22 cellular contexts compared by ENCODE assay signal in genomic region chr2:99201959-99202678, GRCh38. TPM values are rescaled to one million over a fixed set of nuclear protein-coding genes. Genes with fewer than 3 reads are reported as not detected.
DNase-seq lines count a peak whose midpoint lies in the region; ATAC-seq and TF ChIP-seq lines count a peak whose summit lies in the region.
"Had no signal": no experiment of that assay in that cellular context is flagged by ENCODE, and none has a peak within 500 bp of the region (broad histone marks: within the 10 kb centered on the region; RNA-seq: fewer than 3 reads in every experiment).

No MANE protein-coding gene starts in this region.

- H3K9me3 Mint-ChIP-seq in activated naive CD4-positive, alpha-beta T cell treated with anti-CD3 and anti-CD28 coated beads, Interleukin-2, amount 50 U/mL, for 72 hours, result no peaks in the 10 kb centered on the region
- peaks cover 11% of the 10 kb centered on the region for H3K9me3 Mint-ChIP-seq in stimulated activated memory B cell treated with anti-CD40 and anti-IgM and Interleukin-4, amounts not matched to agents 10 μg/mL and 1 μg/mL and 100 μg/mL, for 72 hours

- peak overlapping the region; percentile 23 to 29 for H3K27ac Mint-ChIP-seq in activated naive CD4-positive, alpha-beta T cell treated with anti-CD3 and anti-CD28 coated beads, Interleukin-2, amount 50 U/mL, for 72 hours
- peak overlapping the region; percentile 2 for H3K27ac Mint-ChIP-seq in stimulated activated memory B cell treated with anti-CD40 and anti-IgM and Interleukin-4, amounts not matched to agents 10 μg/mL and 1 μg/mL and 100 μg/mL, for 72 hours

- no peak for DNase-seq in activated naive CD4-positive, alpha-beta T cell treated with anti-CD3 and anti-CD28 coated beads, Interleukin-2, amount 50 U/mL, for 72 hours (ENCODE audit: low spot score in 2 of 2)
- DNase-seq in activated naive CD4-positive, alpha-beta T cell (lab: John Stamatoyannopoulos, UW), result no peak
- DNase-seq in fibroblast of the aortic adventitia (ENCODE audit: low read depth), result no peak
- DNase-seq in SKM-1 (lab: John Stamatoyannopoulos, UW; ENCODE audit: unreplicated experiment), result no peak
- DNase-seq in hippocampal formation (lab: John Stamatoyannopoulos, UW), result no peak
- no peak for DNase-seq in DMS 273 treated with DMSO at 0.1 percent for 48 hours (lab: John Stamatoyannopoulos, UW)
- DNase-seq: activated gamma-delta T cell; DMS53; effector CD4-positive, alpha-beta T cell; gastrocnemius medialis; midbrain; MV-4-11; NCI-H2081; NCI-H69; stimulated activated naive CD4-positive, alpha-beta T cell; uterus had no signal

- H3K4me1 Mint-ChIP-seq in stimulated activated memory B cell treated with anti-CD40 and anti-IgM and Interleukin-4, amounts not matched to agents 10 μg/mL and 1 μg/mL and 100 μg/mL, for 72 hours, result no peaks in the 10 kb centered on the region

- H3K36me3 Mint-ChIP-seq in activated naive CD4-positive, alpha-beta T cell treated with anti-CD3 and anti-CD28 coated beads, Interleukin-2, amount 50 U/mL, for 72 hours, result peaks cover 6 to 16% of the 10 kb centered on the region in 2 donors
- peaks cover 27% of the 10 kb centered on the region for H3K36me3 Mint-ChIP-seq in stimulated activated memory B cell treated with anti-CD40 and anti-IgM and Interleukin-4, amounts not matched to agents 10 μg/mL and 1 μg/mL and 100 μg/mL, for 72 hours

- H3K4me3 ChIP-seq in WI38 (ENCODE audit: low read depth, low read length), result no peak overlapping the region
- H3K4me3 ChIP-seq in fibroblast of the aortic adventitia (ENCODE audit: low read depth, low read length), result no peak overlapping the region
- H3K4me3 ChIP-seq: cardiac muscle cell, gastrocnemius medialis, skin epidermis, uterus had no signal

- H3K4me3 Mint-ChIP-seq in stimulated activated memory B cell treated with anti-CD40 and anti-IgM and Interleukin-4, amounts not matched to agents 10 μg/mL and 1 μg/mL and 100 μg/mL, for 72 hours, result no peak overlapping the region

- no peak for ATAC-seq in activated naive CD4-positive, alpha-beta T cell treated with anti-CD3 and anti-CD28 coated beads, Interleukin-2, amount 50 U/mL, for 72 hours
- ATAC-seq in stimulated activated memory B cell treated with anti-CD40 and anti-IgM and Interleukin-4, amounts not matched to agents 10 μg/mL and 1 μg/mL and 100 μg/mL, for 72 hours, result no peak
- ATAC-seq: gastrocnemius medialis had no signal

- H3K27me3 Mint-ChIP-seq in stimulated activated memory B cell treated with anti-CD40 and anti-IgM and Interleukin-4, amounts not matched to agents 10 μg/mL and 1 μg/mL and 100 μg/mL, for 72 hours, result no peaks in the 10 kb centered on the region

- TF ChIP-seq CTCF in WI38 (IDR thresholded peaks at IDR 0.05; ENCODE audit: low read depth, low read length), result peak; percentile 15; the same call in 1 of the 2 replicates
- peak; percentile 47 for TF ChIP-seq CTCF in fibroblast of the aortic adventitia (IDR thresholded peaks at IDR 0.05; ENCODE audit: insufficient read depth, low read length)

RNA-seq across cellular contexts. Expression of gene MRPL30, which starts 21.1 kb away (rescaled TPM):
- 10 to 100 TPM; 27.9 to 48.5 TPM for total RNA-seq in activated naive CD4-positive, alpha-beta T cell treated with anti-CD3 and anti-CD28 coated beads, Interleukin-2, amount 50 U/mL, for 72 hours
- 13.2 and 33.2 TPM in 2 replicates for total RNA-seq in fibroblast of the aortic adventitia (ENCODE audit: low replicate concordance)

RNA-seq across cellular contexts. Expression of gene MITD1, which starts 21.3 kb away (rescaled TPM):
- 100 to 1,000 TPM in 1 of 2 donors, 10 to 100 TPM in 1; 71.5 to 107 TPM for total RNA-seq in activated naive CD4-positive, alpha-beta T cell treated with anti-CD3 and anti-CD28 coated beads, Interleukin-2, amount 50 U/mL, for 72 hours
- 19.1 and 30.1 TPM in 2 replicates for total RNA-seq in fibroblast of the aortic adventitia (ENCODE audit: low replicate concordance)

RNA-seq across cellular contexts. Expression of gene LIPT1, which starts 47.4 kb away (rescaled TPM):
- total RNA-seq in activated naive CD4-positive, alpha-beta T cell treated with anti-CD3 and anti-CD28 coated beads, Interleukin-2, amount 50 U/mL, for 72 hours, result 1 to 10 TPM; 3.5 to 6.9 TPM
- total RNA-seq in fibroblast of the aortic adventitia (ENCODE audit: low replicate concordance), result 2.9 and 9.0 TPM in 2 replicates

RNA-seq across cellular contexts. Expression of gene TSGA10, which starts 47.4 kb away (rescaled TPM):
- 1 to 10 TPM; 5.2 to 8.0 TPM for total RNA-seq in activated naive CD4-positive, alpha-beta T cell treated with anti-CD3 and anti-CD28 coated beads, Interleukin-2, amount 50 U/mL, for 72 hours
- total RNA-seq in fibroblast of the aortic adventitia (ENCODE audit: low replicate concordance), result 3.8 and 11.8 TPM in 2 replicates

RNA-seq across cellular contexts. Expression of gene LYG2, which starts 53.3 kb away (rescaled TPM):
- not detected for total RNA-seq in activated naive CD4-positive, alpha-beta T cell treated with anti-CD3 and anti-CD28 coated beads, Interleukin-2, amount 50 U/mL, for 72 hours
- not detected in 2 replicates for total RNA-seq in fibroblast of the aortic adventitia (ENCODE audit: low replicate concordance)
- total RNA-seq: cardiac muscle cell, gastrocnemius medialis, omental fat pad, SK-MEL-5, uterus had no signal
